Comparison of ENCODE assay signal across 11 cellular contexts in the genomic region with DNA sequence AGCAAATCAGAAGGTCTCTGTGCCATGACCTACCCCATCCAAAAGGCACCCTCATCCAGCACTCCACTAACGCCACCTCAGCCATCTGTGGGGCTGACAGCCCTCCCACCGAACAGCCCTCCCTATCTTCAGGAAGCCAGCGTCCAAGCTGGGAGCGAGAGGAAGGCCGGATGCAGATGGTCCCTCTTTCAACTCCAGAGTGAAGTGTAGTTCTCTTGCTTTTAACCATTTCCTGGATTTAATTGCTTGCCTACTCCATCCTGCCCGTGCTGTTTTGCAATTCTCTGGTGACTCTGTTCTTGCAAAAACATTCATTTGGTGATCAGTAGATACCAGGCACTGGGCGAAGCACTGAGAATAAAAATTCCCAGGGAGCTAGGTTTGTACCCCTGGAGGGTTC. TPM values are rescaled to one million over a fixed set of nuclear protein-coding genes. Genes with fewer than 3 reads are reported as not detected.
DNase-seq lines count a peak whose midpoint lies in the region; ATAC-seq and TF ChIP-seq lines count a peak whose summit lies in the region.
"Had no signal": no experiment of that assay in that cellular context is flagged by ENCODE, and none has a peak within 500 bp of the region (broad histone marks: within the 10 kb centered on the region; RNA-seq: fewer than 3 reads in every experiment).

No MANE protein-coding gene starts in this region.

- no peaks in the 10 kb centered on the region for H3K9me3 Mint-ChIP-seq in WTC11
- H3K9me3 Mint-ChIP-seq in activated CD8-positive, alpha-beta T cell treated with anti-CD3 and anti-CD28 coated beads, Interleukin-2, amount 10 ng/mL, durations not matched to agents 7 days and 5 days (ENCODE audit: insufficient read depth) = no peaks in the 10 kb centered on the region
- H3K9me3 Mint-ChIP-seq: activated T-cell treated with anti-CD3 and anti-CD28 coated beads, Interleukin-2, amount 50 U/mL, for 24 hours had no signal

- POLR2A ChIA-PET in WTC11 (lab: Charles Lee) = no interaction called here
- POLR2A ChIA-PET in activated CD8-positive, alpha-beta T cell treated with anti-CD3 and anti-CD28 coated beads, Interleukin-2, amount 10 ng/mL, durations not matched to agents 7 days and 5 days (lab: Charles Lee) = interaction anchor here (0.5 kb wide), 1 partner anchor 93 kb away, joined by 3 read pairs; no protein-coding TSS in a partner anchor

- H3K36me3 Mint-ChIP-seq in WTC11 = no peaks in the 10 kb centered on the region
- no peaks in the 10 kb centered on the region for H3K36me3 Mint-ChIP-seq in activated CD8-positive, alpha-beta T cell treated with anti-CD3 and anti-CD28 coated beads, Interleukin-2, amount 10 ng/mL, durations not matched to agents 7 days and 5 days (ENCODE audit: low read depth)

- CTCF ChIA-PET in WTC11 (lab: Charles Lee) = no interaction called here
- CTCF ChIA-PET in activated CD8-positive, alpha-beta T cell treated with anti-CD3 and anti-CD28 coated beads, Interleukin-2, amount 10 ng/mL, durations not matched to agents 7 days and 5 days (lab: Charles Lee) = interaction anchor here (1.1 to 1.3 kb wide), 2 partner anchors 13 to 15 kb away, joined by 3 read pairs; no protein-coding TSS in a partner anchor

- H3K4me1 Mint-ChIP-seq in WTC11 = peaks cover 24% of the 10 kb centered on the region
- peaks cover 14% of the 10 kb centered on the region for H3K4me1 Mint-ChIP-seq in activated CD8-positive, alpha-beta T cell treated with anti-CD3 and anti-CD28 coated beads, Interleukin-2, amount 10 ng/mL, durations not matched to agents 7 days and 5 days (ENCODE audit: low read depth)

- DNase-seq in AML-193 (lab: John Stamatoyannopoulos, UW) = peak; percentile 84 to 87
- peak; percentile 75 for DNase-seq in KG1 (lab: John Stamatoyannopoulos, UW)
- DNase-seq in UCSD-AML1 (lab: John Stamatoyannopoulos, UW; ENCODE audit: unreplicated experiment) = peak; percentile 93
- DNase-seq in left lobe of liver (ENCODE audit: low spot score) = no peak
- no peak for DNase-seq in WTC11 (ENCODE audit: low spot score)
- DNase-seq in activated CD8-positive, alpha-beta T cell treated with anti-CD3 and anti-CD28 coated beads, Interleukin-2, amount 10 ng/mL, durations not matched to agents 7 days and 5 days = no peak
- DNase-seq in RPMI8226 = no peak
- DNase-seq: activated T-cell treated with anti-CD3 and anti-CD28 coated beads, Interleukin-2, amount 50 U/mL, for 24 hours; amygdala; head of caudate nucleus had no signal

- no peak overlapping the region for H3K4me3 Mint-ChIP-seq in WTC11
- H3K4me3 Mint-ChIP-seq in activated CD8-positive, alpha-beta T cell treated with anti-CD3 and anti-CD28 coated beads, Interleukin-2, amount 10 ng/mL, durations not matched to agents 7 days and 5 days = no peak overlapping the region
- H3K4me3 Mint-ChIP-seq: activated T-cell treated with anti-CD3 and anti-CD28 coated beads, Interleukin-2, amount 50 U/mL, for 24 hours had no signal

- H3K27ac Mint-ChIP-seq in WTC11 = no peak overlapping the region
- H3K27ac Mint-ChIP-seq in activated CD8-positive, alpha-beta T cell treated with anti-CD3 and anti-CD28 coated beads, Interleukin-2, amount 10 ng/mL, durations not matched to agents 7 days and 5 days = no peak overlapping the region
- H3K27ac Mint-ChIP-seq: activated T-cell treated with anti-CD3 and anti-CD28 coated beads, Interleukin-2, amount 50 U/mL, for 24 hours had no signal

- TF ChIP-seq CTCF in WTC11 (IDR thresholded peaks at IDR 0.05) = no peak

- ATAC-seq in left lobe of liver = peak; percentile 37
- no peak for ATAC-seq in WTC11
- no peak for ATAC-seq in GM21360 (IDR thresholded peaks at IDR 0.05; ENCODE audit: unreplicated experiment)
- no peak for ATAC-seq in activated CD8-positive, alpha-beta T cell treated with anti-CD3 and anti-CD28 coated beads, Interleukin-2, amount 10 ng/mL, durations not matched to agents 7 days and 5 days

- H3K27me3 Mint-ChIP-seq in WTC11 (ENCODE audit: low read depth) = no peaks in the 10 kb centered on the region
- H3K27me3 Mint-ChIP-seq in activated CD8-positive, alpha-beta T cell treated with anti-CD3 and anti-CD28 coated beads, Interleukin-2, amount 10 ng/mL, durations not matched to agents 7 days and 5 days (ENCODE audit: low read depth) = peaks cover 8% of the 10 kb centered on the region

TF ChIP-seq in WTC11, 78 proteins besides CTCF, POLR2A, EP300 and RAD21:
- TF ChIP-seq ZNF416 (CRISPR knock-in tag; IDR thresholded peaks at IDR 0.05) = no peak
- TF ChIP-seq, protein P1, sequence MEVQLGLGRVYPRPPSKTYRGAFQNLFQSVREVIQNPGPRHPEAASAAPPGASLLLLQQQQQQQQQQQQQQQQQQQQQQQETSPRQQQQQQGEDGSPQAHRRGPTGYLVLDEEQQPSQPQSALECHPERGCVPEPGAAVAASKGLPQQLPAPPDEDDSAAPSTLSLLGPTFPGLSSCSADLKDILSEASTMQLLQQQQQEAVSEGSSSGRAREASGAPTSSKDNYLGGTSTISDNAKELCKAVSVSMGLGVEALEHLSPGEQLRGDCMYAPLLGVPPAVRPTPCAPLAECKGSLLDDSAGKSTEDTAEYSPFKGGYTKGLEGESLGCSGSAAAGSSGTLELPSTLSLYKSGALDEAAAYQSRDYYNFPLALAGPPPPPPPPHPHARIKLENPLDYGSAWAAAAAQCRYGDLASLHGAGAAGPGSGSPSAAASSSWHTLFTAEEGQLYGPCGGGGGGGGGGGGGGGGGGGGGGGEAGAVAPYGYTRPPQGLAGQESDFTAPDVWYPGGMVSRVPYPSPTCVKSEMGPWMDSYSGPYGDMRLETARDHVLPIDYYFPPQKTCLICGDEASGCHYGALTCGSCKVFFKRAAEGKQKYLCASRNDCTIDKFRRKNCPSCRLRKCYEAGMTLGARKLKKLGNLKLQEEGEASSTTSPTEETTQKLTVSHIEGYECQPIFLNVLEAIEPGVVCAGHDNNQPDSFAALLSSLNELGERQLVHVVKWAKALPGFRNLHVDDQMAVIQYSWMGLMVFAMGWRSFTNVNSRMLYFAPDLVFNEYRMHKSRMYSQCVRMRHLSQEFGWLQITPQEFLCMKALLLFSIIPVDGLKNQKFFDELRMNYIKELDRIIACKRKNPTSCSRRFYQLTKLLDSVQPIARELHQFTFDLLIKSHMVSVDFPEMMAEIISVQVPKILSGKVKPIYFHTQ (CRISPR knock-in tag; IDR thresholded peaks at IDR 0.05) = no peak
- TF ChIP-seq ZNF138 (CRISPR knock-in tag; conservative IDR thresholded peaks at IDR 0.05) = no peak
- TF ChIP-seq RELA (CRISPR knock-in tag; IDR thresholded peaks at IDR 0.05; ENCODE audit: borderline replicate concordance) = no peak
- TF ChIP-seq, protein P2, sequence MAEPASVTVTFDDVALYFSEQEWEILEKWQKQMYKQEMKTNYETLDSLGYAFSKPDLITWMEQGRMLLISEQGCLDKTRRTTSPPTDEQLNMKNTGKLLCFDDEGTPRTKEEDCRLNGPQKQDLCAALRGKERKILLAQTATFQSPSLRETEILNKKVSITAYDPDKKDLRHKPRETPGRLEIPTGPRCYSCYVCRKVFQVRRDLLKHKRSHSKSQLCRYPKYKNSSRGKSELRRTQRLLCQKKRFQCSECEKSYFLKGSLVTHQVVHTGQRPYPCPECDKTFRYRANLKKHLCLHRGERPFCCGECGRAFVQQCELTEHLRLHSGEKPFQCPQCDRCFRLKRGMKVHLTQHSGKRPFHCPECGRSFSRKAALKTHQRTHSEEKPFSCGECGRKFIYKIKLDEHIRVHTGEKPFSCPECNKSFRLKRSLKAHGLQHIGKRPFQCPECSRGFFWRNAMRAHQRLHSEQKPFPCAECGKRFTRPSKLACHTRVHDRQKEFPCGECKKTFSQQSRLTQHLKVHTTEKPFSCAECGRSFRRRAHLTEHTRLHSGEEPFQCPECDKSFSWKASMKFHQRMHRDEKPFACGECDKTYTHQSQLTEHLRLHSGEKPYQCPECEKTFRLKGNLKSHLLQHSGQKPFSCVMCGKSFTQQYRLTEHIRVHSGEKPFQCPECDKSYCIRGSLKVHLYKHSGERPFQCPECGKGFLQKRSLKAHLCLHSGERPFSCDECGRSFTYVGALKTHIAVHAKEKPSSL (CRISPR knock-in tag; conservative IDR thresholded peaks at IDR 0.05) = no peak
- TF ChIP-seq NFYB (CRISPR knock-in tag; conservative IDR thresholded peaks at IDR 0.05; ENCODE audit: low read depth) = no peak
- no peak for TF ChIP-seq MYBL2 (CRISPR knock-in tag; IDR thresholded peaks at IDR 0.05)
- TF ChIP-seq, protein P3, sequence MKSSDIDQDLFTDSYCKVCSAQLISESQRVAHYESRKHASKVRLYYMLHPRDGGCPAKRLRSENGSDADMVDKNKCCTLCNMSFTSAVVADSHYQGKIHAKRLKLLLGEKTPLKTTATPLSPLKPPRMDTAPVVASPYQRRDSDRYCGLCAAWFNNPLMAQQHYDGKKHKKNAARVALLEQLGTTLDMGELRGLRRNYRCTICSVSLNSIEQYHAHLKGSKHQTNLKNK (CRISPR knock-in tag; IDR thresholded peaks at IDR 0.05) = no peak
- no peak for TF ChIP-seq ZNF671 (CRISPR knock-in tag; IDR thresholded peaks at IDR 0.05)
- TF ChIP-seq, protein P4, sequence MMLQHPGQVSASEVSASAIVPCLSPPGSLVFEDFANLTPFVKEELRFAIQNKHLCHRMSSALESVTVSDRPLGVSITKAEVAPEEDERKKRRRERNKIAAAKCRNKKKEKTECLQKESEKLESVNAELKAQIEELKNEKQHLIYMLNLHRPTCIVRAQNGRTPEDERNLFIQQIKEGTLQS (CRISPR knock-in tag; conservative IDR thresholded peaks at IDR 0.05) = no peak

RNA-seq across cellular contexts. Expression of a gene that starts 8.2 kb away (rescaled TPM):
- total RNA-seq in left lobe of liver (21.6 TPM), WTC11 (2021) (54.6 to 56.5 TPM (median 54.8 TPM) in 3 replicates)
- 10 to 100 TPM; 83.2 to 86.1 TPM for total RNA-seq in activated CD8-positive, alpha-beta T cell treated with anti-CD3 and anti-CD28 coated beads, Interleukin-2, amount 10 ng/mL, durations not matched to agents 7 days and 5 days

Comparison
In these comparisons a context has a peak if more than half of its experiments do, and no peak if none do; other contexts are left out.
1. DNase-seq: peak in AML-193 (2 of 2), KG1 (single experiment) and UCSD-AML1 (single experiment); none in left lobe of liver (single experiment), WTC11 (single experiment), activated CD8-positive, alpha-beta T cell treated with anti-CD3 and anti-CD28 coated beads, Interleukin-2, amount 10 ng/mL, durations not matched to agents 7 days and 5 days (single experiment) and RPMI8226 (single experiment).